ENCODE assay signal across 1 cellular context in genomic region chr1:151047925-151048644, GRCh38.
TF ChIP-seq lines count a peak whose summit lies in the region.

No MANE protein-coding gene starts in this region.

TF ChIP-seq in WTC11, 78 proteins besides CTCF, POLR2A, EP300 and RAD21 (continued from another document and continues in another):
- TF ChIP-seq ZNF532 (CRISPR knock-in tag; IDR thresholded peaks at IDR 0.05; ENCODE audit: borderline replicate concordance) = no peak
- TF ChIP-seq ZNF138 (CRISPR knock-in tag; conservative IDR thresholded peaks at IDR 0.05) = no peak
- TF ChIP-seq MAX (CRISPR knock-in tag; IDR thresholded peaks at IDR 0.05) = peak; percentile 89
- no peak for TF ChIP-seq GTF2I (CRISPR knock-in tag; conservative IDR thresholded peaks at IDR 0.05)
- TF ChIP-seq FOXK1 (CRISPR knock-in tag; IDR thresholded peaks at IDR 0.05) = peak; percentile 44; the same call in 1 of the 2 replicates
- no peak for TF ChIP-seq SMAD4 (CRISPR knock-in tag; IDR thresholded peaks at IDR 0.05)
- TF ChIP-seq AFF4 (CRISPR knock-in tag; IDR thresholded peaks at IDR 0.05; ENCODE audit: borderline replicate concordance) = no peak
- no peak for TF ChIP-seq GRHL2 (CRISPR knock-in tag; IDR thresholded peaks at IDR 0.05; ENCODE audit: insufficient replicate concordance, severe bottlenecking)
- peak; percentile 87; the same call in 1 of the 2 replicates for TF ChIP-seq ZBTB43 (CRISPR knock-in tag; IDR thresholded peaks at IDR 0.05)
- TF ChIP-seq TEAD4 (CRISPR knock-in tag; IDR thresholded peaks at IDR 0.05) = 0 out of 2 replicates have a peak, but pooled peaks have one; percentile 11
- TF ChIP-seq ZNF423 (CRISPR knock-in tag; IDR thresholded peaks at IDR 0.05) = no peak
- no peak for TF ChIP-seq ATF1 (CRISPR knock-in tag; IDR thresholded peaks at IDR 0.05)
- no peak for TF ChIP-seq ZNF232 (CRISPR knock-in tag; IDR thresholded peaks at IDR 0.05)
- TF ChIP-seq FOXP4 (CRISPR knock-in tag; IDR thresholded peaks at IDR 0.05) = peak; percentile 69; the same call in 1 of the 2 replicates
- TF ChIP-seq E2F4 (CRISPR knock-in tag; IDR thresholded peaks at IDR 0.05; ENCODE audit: borderline replicate concordance, low read depth) = 0 out of 2 replicates have a peak, but pooled peaks have one; percentile 32
- TF ChIP-seq SMAD3 (CRISPR knock-in tag; IDR thresholded peaks at IDR 0.05; ENCODE audit: borderline replicate concordance) = peak; percentile 66; the same call in 1 of the 2 replicates
- no peak for TF ChIP-seq ATF3 (CRISPR knock-in tag; conservative IDR thresholded peaks at IDR 0.05)
- TF ChIP-seq MYBL2 (CRISPR knock-in tag; IDR thresholded peaks at IDR 0.05) = peak; percentile 82; the same call in 1 of the 2 replicates
- no peak for TF ChIP-seq ZNF281 (CRISPR knock-in tag; IDR thresholded peaks at IDR 0.05)
- peak; percentile 66 for TF ChIP-seq ARID4B (CRISPR knock-in tag; IDR thresholded peaks at IDR 0.05; ENCODE audit: borderline replicate concordance)
- TF ChIP-seq STAT6 (CRISPR knock-in tag; conservative IDR thresholded peaks at IDR 0.05; ENCODE audit: low read depth) = no peak
- TF ChIP-seq NFATC4 (CRISPR knock-in tag; IDR thresholded peaks at IDR 0.05) = no peak
- TF ChIP-seq MXD4 (CRISPR knock-in tag; IDR thresholded peaks at IDR 0.05; ENCODE audit: borderline replicate concordance) = no peak
- no peak for TF ChIP-seq IRF1 (CRISPR knock-in tag; IDR thresholded peaks at IDR 0.05)
